In genomic region chr13:112647256-112647655, GRCh38 we compare ENCODE assay signal across 2 cellular contexts.
TF ChIP-seq lines count a peak whose summit lies in the region.

No MANE protein-coding gene starts in this region.

TF ChIP-seq in GM23338, 12 proteins besides CTCF, POLR2A, EP300 and RAD21:
- TF ChIP-seq ZNF462 (CRISPR knock-in tag; IDR thresholded peaks at IDR 0.05) (no peak), ZNF331 (CRISPR knock-in tag; IDR thresholded peaks at IDR 0.05; ENCODE audit: low read depth) (no peak), STAT1 (IDR thresholded peaks at IDR 0.05; ENCODE audit: unreplicated experiment) (no peak), REST (IDR thresholded peaks at IDR 0.05; ENCODE audit: unreplicated experiment) (no peak), ZNF114 (CRISPR knock-in tag; IDR thresholded peaks at IDR 0.05) (no peak)

TF ChIP-seq in H1, 55 proteins besides CTCF, POLR2A, EP300 and RAD21:
- no peak for TF ChIP-seq SRF (IDR thresholded peaks at IDR 0.05; ENCODE audit: low read depth, low read length)
- no peak for TF ChIP-seq JUND (IDR thresholded peaks at IDR 0.05; ENCODE audit: low read length)
- no peak for TF ChIP-seq FOSL1 (IDR thresholded peaks at IDR 0.05; ENCODE audit: insufficient read depth, low read depth, low read length)
- TF ChIP-seq BRCA1 (IDR thresholded peaks at IDR 0.05; ENCODE audit: low read depth, low read length) = no peak
- TF ChIP-seq CHD2 (IDR thresholded peaks at IDR 0.05; ENCODE audit: low read length) = no peak
- TF ChIP-seq TBP (IDR thresholded peaks at IDR 0.05; ENCODE audit: low read depth, low read length) = no peak
- TF ChIP-seq RXRA (IDR thresholded peaks at IDR 0.05; ENCODE audit: insufficient read depth, low read depth, low read length) = no peak
- no peak for TF ChIP-seq POU5F1 (IDR thresholded peaks at IDR 0.05; ENCODE audit: low read depth, low read length)
- no peak for TF ChIP-seq CHD1 (IDR thresholded peaks at IDR 0.05; ENCODE audit: low read depth, low read length)
- no peak for TF ChIP-seq ZNF274 (IDR thresholded peaks at IDR 0.05; ENCODE audit: borderline replicate concordance, extremely low read depth, low read length)
- TF ChIP-seq RFX5 (IDR thresholded peaks at IDR 0.05; ENCODE audit: borderline replicate concordance, low read depth, low read length) = no peak
- no peak for TF ChIP-seq ASH2L (IDR thresholded peaks at IDR 0.05; ENCODE audit: low read length)
